Comparison of ENCODE assay signal across 24 cellular contexts in genomic region chr15:96551196-96551595, GRCh38.
"Had no signal": no experiment of that assay in that cellular context is flagged by ENCODE, and none has a peak within 500 bp of the region (broad histone marks: within the 10 kb centered on the region; RNA-seq: fewer than 3 reads in every experiment).

No MANE protein-coding gene starts in this region.

- H3K27me3 Mint-ChIP-seq: naive B cell had no signal

- H3K9me3 ChIP-seq: gastrocnemius medialis, pancreas, stomach, thoracic aorta, transverse colon had no signal

- H3K27me3 ChIP-seq: gastrocnemius medialis, pancreas, stomach, transverse colon had no signal

- H3K4me1 Mint-ChIP-seq: naive B cell had no signal

- H3K4me3 Mint-ChIP-seq: naive B cell, nephron had no signal

- H3K9me3 Mint-ChIP-seq: nephron had no signal

- H3K27ac ChIP-seq: gastrocnemius medialis, pancreas, stomach, thoracic aorta, transverse colon had no signal

- H3K4me1 ChIP-seq: gastrocnemius medialis, pancreas, stomach, transverse colon had no signal

- H3K4me3 ChIP-seq: gastrocnemius medialis, lung, pancreas, stomach, thoracic aorta, transverse colon had no signal

- H3K36me3 ChIP-seq: gastrocnemius medialis, pancreas, stomach, thoracic aorta, transverse colon had no signal

- FAIRE-seq: colon, pancreas, small intestine had no signal

- H3K36me3 Mint-ChIP-seq: naive B cell had no signal

- ATAC-seq: gastrocnemius medialis, left colon, left ventricle myocardium superior, pancreas, right cardiac atrium had no signal

- DNase-seq: dermis blood vessel endothelial cell; erythroblast; gastrocnemius medialis; glutamatergic neuron; islet precursor cell; left colon; left ventricle myocardium superior; mesenchymal stem cell; midbrain; naive B cell; occipital lobe; pancreas; right cardiac atrium; small intestine; stimulated activated CD4-positive, alpha-beta T cell treated with anti-CD3 and anti-CD28 coated beads, Interleukin-12 subunit alpha, Interleukin-12 subunit beta, amount 100 ng/mL, for 4 hours; stimulated activated naive CD4-positive, alpha-beta T cell; stomach; substantia nigra; transverse colon had no signal

- H3K27ac Mint-ChIP-seq: naive B cell, nephron, progenitor cell of endocrine pancreas had no signal
